In the genomic region with DNA sequence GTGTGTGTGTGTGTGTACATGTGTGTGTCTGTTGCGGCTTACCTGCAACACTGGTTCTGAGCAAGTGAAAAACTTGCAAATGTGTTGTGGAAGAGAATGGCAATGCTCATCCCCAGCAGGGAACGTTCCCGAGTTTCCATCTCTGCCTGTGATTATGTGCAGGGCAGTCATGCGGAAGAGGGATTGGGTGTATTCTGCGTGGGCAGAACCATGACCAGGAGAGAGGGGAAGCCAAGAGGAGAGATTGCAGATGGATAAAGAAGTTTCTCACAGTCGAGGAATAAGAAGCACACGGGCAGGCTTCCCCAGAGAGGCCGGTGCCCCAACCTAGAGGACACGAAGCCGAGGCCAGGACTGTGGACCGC, we compare ENCODE assay signal across 8 cellular contexts.
DNase-seq lines count a peak whose midpoint lies in the region; ATAC-seq, FAIRE-seq and TF ChIP-seq lines count a peak whose summit lies in the region.

No MANE protein-coding gene starts in this region.

- no peak overlapping the region for H4K5ac ChIP-seq in H1 (ENCODE audit: insufficient read length, low read depth, low read length)

- ATAC-seq in PC-3 (no peak), lung (ENCODE audit: insufficient read depth, low FRiP score) (no peak)

- TF ChIP-seq CTCF in PC-3 (conservative IDR thresholded peaks at IDR 0.05; ENCODE audit: low read depth, low read length) (no peak), H1 (IDR thresholded peaks at IDR 0.05; ENCODE audit: control extremely low read depth in 1 of 3, insufficient read depth in 1 of 3, low read depth in 1 of 3, low read length in 3 of 3) (no peak), lung (IDR thresholded peaks at IDR 0.05; ENCODE audit: control extremely low read depth, extremely low read depth) (no peak)

- peaks cover 19% of the 10 kb centered on the region for H3K79me1 ChIP-seq in H1 (ENCODE audit: low read depth, low read length)

- no peak overlapping the region for H3K4ac ChIP-seq in H1 (replicated peaks; ENCODE audit: insufficient read length, low read depth, low read length)

- H3K9me2 ChIP-seq in PC-3 (replicated peaks; ENCODE audit: low read length) = no peaks in the 10 kb centered on the region

- H4K20me1 ChIP-seq in PC-3 (ENCODE audit: low read length) (no peaks in the 10 kb centered on the region), H1 (replicated peaks in 1 of 2; ENCODE audit: control insufficient read depth in 1 of 2, insufficient read depth in 2 of 2, low read length in 2 of 2) (peaks cover 64 to 65% of the 10 kb centered on the region in 2 experiments)

- FAIRE-seq in H1 (lab: Jason Lieb, UNC) = no peak

- no peak overlapping the region for H2BK12ac ChIP-seq in H1 (ENCODE audit: low read depth, low read length)

- intact Hi-C loops in PC-3 (cut with micrococcal nuclease) = loop anchor here (5.0 kb wide), 1 partner anchor 97 kb away; no protein-coding TSS in a partner anchor

- TF ChIP-seq RAD21 in H1 (IDR thresholded peaks at IDR 0.05 in 1 of 2, conservative IDR thresholded peaks at IDR 0.05 in 1 of 2; ENCODE audit: low read depth in 2 of 2, low read length in 2 of 2) = no peak

- no peaks in the 10 kb centered on the region for H3K23me2 ChIP-seq in H1 (ENCODE audit: low read depth, low read length)

- H2BK20ac ChIP-seq in H1 (ENCODE audit: low read length) = no peak overlapping the region

- H3K9ac ChIP-seq in PC-3 (ENCODE audit: low read length) = no peak overlapping the region
- no peak overlapping the region for H3K9ac ChIP-seq in H1 (replicated peaks in 1 of 4; ENCODE audit: extremely low read depth in 1 of 4, low read depth in 3 of 4, low read length in 3 of 4)

- no peak overlapping the region for H4K91ac ChIP-seq in H1 (replicated peaks; ENCODE audit: insufficient read length, low read length)

- H3K14ac ChIP-seq in H1 (ENCODE audit: insufficient read length) = no peak overlapping the region

- TF ChIP-seq POLR2A in H1 (IDR thresholded peaks at IDR 0.05; ENCODE audit: control extremely low read depth in 1 of 2, low read depth in 2 of 2, low read length in 2 of 2) = no peak

- DNase-seq in PC-3 (no peak), H1 (ENCODE audit: low read depth in 1 of 2, low spot score in 2 of 2) (no peak), lung (ENCODE audit: low spot score) (no peak), NCI-H2081 treated with DMSO at 0.1 percent for 48 hours (lab: John Stamatoyannopoulos, UW) (no peak), DMS 273 treated with DMSO at 0.1 percent for 48 hours (lab: John Stamatoyannopoulos, UW) (no peak), COLO668 (lab: John Stamatoyannopoulos, UW; ENCODE audit: unreplicated experiment) (no peak), putamen (ENCODE audit: low spot score) (no peak)

- H3F3A ChIP-seq in PC-3 (ENCODE audit: low read length, unreplicated experiment) = peaks cover 9% of the 10 kb centered on the region

- H3K4me3 ChIP-seq in PC-3 (ENCODE audit: low read length) (no peak overlapping the region), H1 (ENCODE audit: extremely low read depth in 1 of 4, insufficient read depth in 2 of 4, low read depth in 3 of 4, low read length in 4 of 4) (no peak overlapping the region), lung (no peak overlapping the region)

- H2AFZ ChIP-seq in PC-3 (ENCODE audit: low read length) = no peak overlapping the region
- H2AFZ ChIP-seq in H1 (ENCODE audit: low read length) = no peak overlapping the region

- POLR2A ChIA-PET in PC-3 (lab: Charles Lee; ENCODE audit: unreplicated experiment) = no interaction called here
- POLR2A ChIA-PET in H1 (lab: Charles Lee; ENCODE audit: partially characterized antibody) = interaction anchor here (1.4 to 2.6 kb wide), 2 partner anchors 12 to 27 kb away, joined by 4 to 9 read pairs; no protein-coding TSS in a partner anchor

- no peak overlapping the region for H2BK15ac ChIP-seq in H1 (ENCODE audit: low read length)

- H2BK5ac ChIP-seq in H1 (ENCODE audit: low read depth, low read length) = no peak overlapping the region

- H3K9me3 ChIP-seq in PC-3 (ENCODE audit: low read length) = no peaks in the 10 kb centered on the region
- H3K9me3 ChIP-seq in H1 (ENCODE audit: insufficient read depth in 2 of 2, low read depth in 1 of 2, low read length in 1 of 2) = no peaks in the 10 kb centered on the region
- no peaks in the 10 kb centered on the region for H3K9me3 ChIP-seq in lung (ENCODE audit: control insufficient read depth in 2 of 2, insufficient read depth in 1 of 2, low read length in 1 of 2)

- H2BK120ac ChIP-seq in H1 (replicated peaks; ENCODE audit: low read depth, low read length) = no peak overlapping the region

- H3K79me2 ChIP-seq in PC-3 (ENCODE audit: low read length) (peaks cover 80% of the 10 kb centered on the region), H1 (ENCODE audit: control insufficient read depth in 1 of 2, insufficient read depth in 2 of 2, low read length in 2 of 2) (peaks cover 19 to 99% of the 10 kb centered on the region in 2 experiments)

- H3K23ac ChIP-seq in H1 (ENCODE audit: insufficient read length) = no peak overlapping the region

- BruUV-seq in PC-3 (replicated peaks; lab: Mats Ljungman, UMichigan) = no TSS peak

- 0 out of 2 replicates have a peak overlapping the region, but pooled peaks have one; percentile 12 for H3K27ac ChIP-seq in PC-3 (ENCODE audit: low read length)
- H3K27ac ChIP-seq in H1 (ENCODE audit: low read depth, low read length) = no peak overlapping the region
- peak overlapping the region; percentile 21 to 62 for H3K27ac ChIP-seq in lung (ENCODE audit: low read depth in 1 of 2, low read length in 1 of 2)
- H3K27ac ChIP-seq in temporal lobe (ENCODE audit: low read depth, low read length) = peak overlapping the region; percentile 81

- H2AK5ac ChIP-seq in H1 (ENCODE audit: low read depth, low read length) = no peak overlapping the region

- H3K27me3 ChIP-seq in PC-3 (ENCODE audit: low read length) (no peaks in the 10 kb centered on the region), H1 (replicated peaks in 1 of 4; ENCODE audit: control insufficient read depth in 3 of 4, extremely low read depth in 1 of 4, insufficient read depth in 3 of 4, low read length in 3 of 4) (no peaks in the 10 kb centered on the region), lung (ENCODE audit: control insufficient read depth, insufficient read depth) (no peaks in the 10 kb centered on the region)

- CTCF ChIA-PET in PC-3 (lab: Charles Lee) (interaction anchor here (1.0 kb wide), 1 partner anchor 12 kb away, joined by 3 read pairs; no protein-coding TSS in a partner anchor), H1 (lab: Charles Lee; ENCODE audit: partially characterized antibody) (interaction anchor here (0.8 to 10.1 kb wide), 17 partner anchors 8 to 388 kb away, joined by 3 to 110 read pairs (median 6); no protein-coding TSS in a partner anchor)

- 0 out of 2 replicates have a peak overlapping the region, but pooled peaks have one; percentile 21 for H4K8ac ChIP-seq in H1 (ENCODE audit: extremely low read depth, insufficient read depth, low read length)

- H3K4me2 ChIP-seq in PC-3 (ENCODE audit: low read length) (no peak overlapping the region), H1 (ENCODE audit: insufficient read depth in 1 of 2, low read depth in 2 of 2, low read length in 2 of 2) (no peak overlapping the region)

- H3K36me3 ChIP-seq in PC-3 (ENCODE audit: low read depth, low read length) (peaks cover 8% of the 10 kb centered on the region; the same call in 1 of the 2 replicates), H1 (ENCODE audit: control insufficient read depth in 2 of 4, insufficient read depth in 4 of 4, low read length in 3 of 4) (peaks cover 0 to 26% (median 2%) of the 10 kb centered on the region in 4 experiments; a peak in 5 of 8 replicates), lung (ENCODE audit: control insufficient read depth in 2 of 2, insufficient read depth in 2 of 2, low read length in 2 of 2) (peaks cover 0 to 2% of the 10 kb centered on the region in 2 donors)

- WGBS in H1 (ENCODE audit: extremely low coverage in 1 of 2, insufficient coverage in 1 of 2, insufficient read length in 1 of 2, insufficient replicate concordance in 2 of 2, low coverage in 1 of 2, low lambda C conversion rate in 2 of 2, missing lambda C conversion rate in 1 of 2), 2 experiments = 91% methylated on average over 11 of the region's 11 CpGs; no CpG with 5 or more reads in 1 of the 2 experiments
- WGBS in lung, 2 donors = 48 to 75% methylated on average over 11 of the region's 11 CpGs

- no peak overlapping the region for H3K18ac ChIP-seq in H1 (ENCODE audit: extremely low read depth, low read length)

- H3K4me1 ChIP-seq in PC-3 (ENCODE audit: insufficient read depth, low read length) (peaks cover 39% of the 10 kb centered on the region), H1 (replicated peaks in 1 of 4; ENCODE audit: control insufficient read depth in 3 of 4, insufficient read depth in 4 of 4, low read length in 3 of 4) (peaks cover 0 to 38% (median 12%) of the 10 kb centered on the region in 4 experiments; a peak in 6 of 7 replicates), lung (ENCODE audit: control insufficient read depth in 2 of 2, insufficient read depth in 2 of 2, low read length in 2 of 2) (peaks cover 38 to 53% of the 10 kb centered on the region in 2 donors)

- TF ChIP-seq EP300 in H1 (IDR thresholded peaks at IDR 0.05; ENCODE audit: borderline replicate concordance in 1 of 2, low read depth in 2 of 2, low read length in 2 of 2) = no peak

- no peak overlapping the region for H3K56ac ChIP-seq in H1 (replicated peaks; ENCODE audit: insufficient read length, low read depth, low read length)

TF ChIP-seq in H1, 55 proteins besides CTCF, POLR2A, EP300 and RAD21:
- no peak for TF ChIP-seq SP2 (IDR thresholded peaks at IDR 0.05; ENCODE audit: low read length)
